In genomic region chr7:98200364-98200763, GRCh38 we compare ENCODE assay signal across 12 cellular contexts. TPM values are rescaled to one million over a fixed set of nuclear protein-coding genes. Genes with fewer than 3 reads are reported as not detected.
DNase-seq lines count a peak whose midpoint lies in the region; ATAC-seq and TF ChIP-seq lines count a peak whose summit lies in the region.
"Had no signal": no experiment of that assay in that cellular context is flagged by ENCODE, and none has a peak within 500 bp of the region (broad histone marks: within the 10 kb centered on the region; RNA-seq: fewer than 3 reads in every experiment).

No MANE protein-coding gene starts in this region.

- no peak for TF ChIP-seq CTCF in GM10248 (IDR thresholded peaks at IDR 0.05; ENCODE audit: control extremely low read depth, extremely low read depth, low read depth, missing control alignments)
- no peak for TF ChIP-seq CTCF in OCI-LY3 (IDR thresholded peaks at IDR 0.05; ENCODE audit: low read depth, low read length)
- no peak for TF ChIP-seq CTCF in thyroid gland (IDR thresholded peaks at IDR 0.05)
- TF ChIP-seq CTCF in heart left ventricle (IDR thresholded peaks at IDR 0.05) = no peak

- no peak for TF ChIP-seq POLR2A in thyroid gland (IDR thresholded peaks at IDR 0.05)
- TF ChIP-seq POLR2A in heart left ventricle (IDR thresholded peaks at IDR 0.05) = no peak

- no peak overlapping the region for H3K27ac Mint-ChIP-seq in natural killer cell treated with Interleukin-12 subunit alpha and Interleukin-12 subunit beta and Interleukin-15 and Interleukin-18, amount 100 ng/mL, for 72 hours
- H3K27ac Mint-ChIP-seq in immature natural killer cell = peak overlapping the region in 1 of 6 donors; percentile 18

- no peaks in the 10 kb centered on the region for H3K27me3 Mint-ChIP-seq in natural killer cell treated with Interleukin-12 subunit alpha and Interleukin-12 subunit beta and Interleukin-15 and Interleukin-18, amount 100 ng/mL, for 72 hours
- H3K27me3 Mint-ChIP-seq in immature natural killer cell (ENCODE audit: low read depth in 3 of 3) = peaks cover 0 to 3% (median 2%) of the 10 kb centered on the region in 3 donors

- peaks cover 22% of the 10 kb centered on the region for H3K36me3 Mint-ChIP-seq in natural killer cell treated with Interleukin-12 subunit alpha and Interleukin-12 subunit beta and Interleukin-15 and Interleukin-18, amount 100 ng/mL, for 72 hours
- H3K36me3 Mint-ChIP-seq in immature natural killer cell = peaks cover 16 to 28% (median 26%) of the 10 kb centered on the region in 3 donors

- H3K27me3 ChIP-seq in OCI-LY3 (ENCODE audit: low read depth, low read length) (peaks cover 27% of the 10 kb centered on the region), thyroid gland (no peaks in the 10 kb centered on the region), heart left ventricle (no peaks in the 10 kb centered on the region)

- H3K27ac ChIP-seq in OCI-LY3 (ENCODE audit: low read length) (no peak overlapping the region), thyroid gland (no peak overlapping the region), heart left ventricle (no peak overlapping the region)

- DNase-seq in GM10248 (ENCODE audit: extremely low spot score) (peak; percentile 31), immature natural killer cell (no peak), thyroid gland (no peak), heart left ventricle (no peak)
- no peak for DNase-seq in natural killer cell treated with Interleukin-12 subunit alpha and Interleukin-12 subunit beta and Interleukin-15 and Interleukin-18, amount 100 ng/mL, for 72 hours (ENCODE audit: low spot score)
- DNase-seq: COR-L47 had no signal

- no peak overlapping the region for H3K9ac ChIP-seq in OCI-LY3 (ENCODE audit: low read length)

- CTCF ChIA-PET in GM10248 (lab: Yijun Ruan, JAX) = no interaction called here

- H2AFZ ChIP-seq in OCI-LY3 (ENCODE audit: low read depth, low read length) = no peak overlapping the region

- POLR2A ChIA-PET in GM10248 (lab: Yijun Ruan, JAX) = no interaction called here

- H3K9me3 Mint-ChIP-seq in natural killer cell treated with Interleukin-12 subunit alpha and Interleukin-12 subunit beta and Interleukin-15 and Interleukin-18, amount 100 ng/mL, for 72 hours = no peaks in the 10 kb centered on the region
- no peaks in the 10 kb centered on the region for H3K9me3 Mint-ChIP-seq in immature natural killer cell

- intact Hi-C loops in thyroid gland (cut with DNase I) = no loop called here
- intact Hi-C loops in heart left ventricle (cut with DNase I) = no loop called here

- H3K4me3 Mint-ChIP-seq in natural killer cell treated with Interleukin-12 subunit alpha and Interleukin-12 subunit beta and Interleukin-15 and Interleukin-18, amount 100 ng/mL, for 72 hours = no peak overlapping the region
- no peak overlapping the region for H3K4me3 Mint-ChIP-seq in immature natural killer cell

- no peaks in the 10 kb centered on the region for H3K9me3 ChIP-seq in OCI-LY3 (ENCODE audit: insufficient read depth, low read length)
- no peaks in the 10 kb centered on the region for H3K9me3 ChIP-seq in thyroid gland
- peaks cover 0 to 21% (median 0%) of the 10 kb centered on the region in 12 donors for H3K9me3 ChIP-seq in heart left ventricle

- peak overlapping the region; percentile 57 for H3K4me2 ChIP-seq in OCI-LY3 (ENCODE audit: low read length)

- 78% methylated on average over 6 of the region's 6 CpGs for WGBS in thyroid gland, 2 donors
- 84 to 94% (median 91%) methylated on average over 6 of the region's 6 CpGs for WGBS in heart left ventricle, 4 donors

- H3K79me2 ChIP-seq in OCI-LY3 (ENCODE audit: low read length) = no peaks in the 10 kb centered on the region

- peaks cover 74% of the 10 kb centered on the region for H4K20me1 ChIP-seq in OCI-LY3 (ENCODE audit: insufficient read depth, low read length)

- H3K36me3 ChIP-seq in OCI-LY3 (replicated peaks; ENCODE audit: low read depth, low read length) = no peaks in the 10 kb centered on the region
- H3K36me3 ChIP-seq in thyroid gland = peaks cover 15 to 20% of the 10 kb centered on the region in 2 donors
- H3K36me3 ChIP-seq in heart left ventricle = peaks cover 0 to 60% (median 31%) of the 10 kb centered on the region in 9 donors

- peaks cover 28% of the 10 kb centered on the region in 2 donors for H3K4me1 Mint-ChIP-seq in natural killer cell treated with Interleukin-12 subunit alpha and Interleukin-12 subunit beta and Interleukin-15 and Interleukin-18, amount 100 ng/mL, for 72 hours (ENCODE audit: low read depth in 2 of 2)
- peaks cover 24 to 35% of the 10 kb centered on the region in 2 donors for H3K4me1 Mint-ChIP-seq in immature natural killer cell

- H3K4me3 ChIP-seq in OCI-LY3 (ENCODE audit: low read length) (peak overlapping the region; percentile 26; the same call in 1 of the 2 replicates), thyroid gland (replicated peaks in 1 of 3) (no peak overlapping the region), heart left ventricle (no peak overlapping the region)

- ATAC-seq in GM19351 (IDR thresholded peaks at IDR 0.05; ENCODE audit: unreplicated experiment) = peak; percentile 35
- ATAC-seq in HG02938 (IDR thresholded peaks at IDR 0.05; ENCODE audit: unreplicated experiment) = peak; percentile 38
- ATAC-seq in natural killer cell treated with Interleukin-12 subunit alpha and Interleukin-12 subunit beta and Interleukin-15 and Interleukin-18, amount 100 ng/mL, for 72 hours = no peak
- ATAC-seq in heart left ventricle = no peak
- ATAC-seq: Panc1 had no signal

- H3K4me1 ChIP-seq in OCI-LY3 (ENCODE audit: low read length) (peaks cover 45% of the 10 kb centered on the region), thyroid gland (no peaks in the 10 kb centered on the region), heart left ventricle (peaks cover 0 to 14% (median 0%) of the 10 kb centered on the region in 12 donors)

RNA-seq across cellular contexts. Expression of gene BHLHA15, which starts 10.9 kb away (rescaled TPM):
- 1 to 10 TPM; 1.8 to 2.4 TPM for total RNA-seq in natural killer cell treated with Interleukin-12 subunit alpha and Interleukin-12 subunit beta and Interleukin-15 and Interleukin-18, amount 100 ng/mL, for 72 hours
- polyA plus RNA-seq in immature natural killer cell = not detected
- 1 to 10 TPM in 3 of 4 donors, not detected in 1; 1.2 to 8.7 (median 1.9) TPM for total RNA-seq in thyroid gland
- 1 to 10 TPM in 1 of 9 donors, under 1 TPM in 1, not detected in 7; 0.61 to 1.3 TPM for total RNA-seq in heart left ventricle
- under 1 TPM in 1 of 2 donors, not detected in 1; 0.26 TPM for polyA plus RNA-seq in heart left ventricle
- total RNA-seq: H4, mononuclear cell had no signal

RNA-seq across cellular contexts. Expression of gene TECPR1, which starts 51.7 kb away (rescaled TPM):
- 10 to 100 TPM; 42.1 to 68.6 TPM for total RNA-seq in natural killer cell treated with Interleukin-12 subunit alpha and Interleukin-12 subunit beta and Interleukin-15 and Interleukin-18, amount 100 ng/mL, for 72 hours
- polyA plus RNA-seq in immature natural killer cell = 10 to 100 TPM in 1 of 3 donors, 1 to 10 TPM in 2; 5.2 to 12.3 (median 6.7) TPM
- 10 to 100 TPM; 19.6 to 61.8 (median 26.3) TPM for total RNA-seq in thyroid gland
- total RNA-seq in heart left ventricle = 10 to 100 TPM; 12.2 to 33.0 (median 22.7) TPM
- polyA plus RNA-seq in heart left ventricle = 10 to 100 TPM; 10.9 to 23.2 TPM

Comparison
In these comparisons a context has a peak if more than half of its experiments do, and no peak if none do; other contexts are left out.
1. ATAC-seq: peak in GM19351 (single experiment) and HG02938 (single experiment); none in natural killer cell treated with Interleukin-12 subunit alpha and Interleukin-12 subunit beta and Interleukin-15 and Interleukin-18, amount 100 ng/mL, for 72 hours (0 of 2) and heart left ventricle (0 of 4).